18 cellular contexts compared by ENCODE assay signal in the genomic region with DNA sequence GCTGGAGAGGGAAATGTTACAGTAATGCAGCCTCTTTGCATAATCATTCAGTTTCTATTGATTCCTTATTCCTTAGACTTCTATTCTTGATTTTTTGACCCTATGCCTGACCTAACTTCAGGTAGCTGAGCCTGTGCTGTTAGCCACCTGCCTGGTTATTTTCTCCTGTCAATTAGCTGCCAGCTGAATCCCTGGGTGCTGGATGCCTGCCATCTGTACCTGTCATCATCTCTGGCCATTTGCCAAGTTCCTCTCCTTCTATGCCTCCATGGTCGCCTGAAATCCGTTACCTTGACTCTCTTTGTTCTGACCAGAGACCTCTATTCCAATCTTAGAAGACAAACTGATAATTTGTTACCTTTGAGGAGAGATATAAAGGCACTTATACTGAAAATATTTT.
DNase-seq lines count a peak whose midpoint lies in the region; FAIRE-seq lines count a peak whose summit lies in the region.
"Had no signal": no experiment of that assay in that cellular context is flagged by ENCODE, and none has a peak within 500 bp of the region (broad histone marks: within the 10 kb centered on the region; RNA-seq: fewer than 3 reads in every experiment).

No MANE protein-coding gene starts in this region.

- no peak for FAIRE-seq in small intestine (lab: Jason Lieb, UNC)
- FAIRE-seq: G401.6 had no signal

- no peaks in the 10 kb centered on the region for H3K9me3 ChIP-seq in small intestine (ENCODE audit: control insufficient read depth, low read depth)
- H3K9me3 ChIP-seq: psoas muscle had no signal

- H3K27ac ChIP-seq in small intestine (ENCODE audit: low read depth in 1 of 2, low read length in 1 of 2), result no peak overlapping the region
- H3K27ac ChIP-seq: PC-9, psoas muscle, tibial nerve had no signal

- WGBS in small intestine, 3 donors, result 14 to 53% (median 26%) methylated on average over 2 of the region's 2 CpGs

- H3K36me3 ChIP-seq in small intestine (ENCODE audit: control insufficient read depth in 2 of 2, insufficient read depth in 2 of 2, low read length in 2 of 2), result no peaks in the 10 kb centered on the region
- H3K36me3 ChIP-seq: tibial nerve had no signal

- no peaks in the 10 kb centered on the region for H3K4me1 ChIP-seq in small intestine (ENCODE audit: control insufficient read depth in 2 of 2, insufficient read depth in 1 of 2, low read depth in 1 of 2, low read length in 1 of 2)
- H3K4me1 ChIP-seq: psoas muscle, tibial nerve had no signal

- H3K27me3 ChIP-seq in small intestine (ENCODE audit: control insufficient read depth in 2 of 2, insufficient read depth in 2 of 2, low read length in 2 of 2), result no peaks in the 10 kb centered on the region
- H3K27me3 ChIP-seq: tibial nerve had no signal

- no peak overlapping the region for H3K4me3 ChIP-seq in small intestine (ENCODE audit: low read depth in 1 of 2, low read length in 2 of 2)
- H3K4me3 ChIP-seq: PC-9, psoas muscle, tibial nerve had no signal

- DNase-seq in HT-29 (ENCODE audit: low spot score), result peak; percentile 36
- DNase-seq in NCI-H146 (lab: John Stamatoyannopoulos, UW), result peak; percentile 90
- DNase-seq in NCI-H510A treated with DMSO at 0.1 percent for 48 hours (lab: John Stamatoyannopoulos, UW), result peak; percentile 80
- DNase-seq in cerebellar cortex (ENCODE audit: low spot score), result peak; percentile 2
- DNase-seq in NCI-H226, result no peak
- no peak for DNase-seq in activated T-cell treated with anti-CD3 and anti-CD28 coated beads, Interleukin-2, amount 50 U/mL, for 1 hour
- DNase-seq in small intestine, result no peak
- DNase-seq: activated CD4-positive, CD25-positive, alpha-beta regulatory T cell; activated CD8-positive, alpha-beta T cell treated with anti-CD3 and anti-CD28 coated beads for 36 hours; activated T-cell treated with anti-CD3 and anti-CD28 coated beads, Interleukin-2, amount 50 U/mL, for 4 hours; effector memory CD4-positive, alpha-beta T cell; midbrain; NCI-H526; nephron progenitor cell; PC-9; psoas muscle had no signal

Comparison
In these comparisons a context has a peak if more than half of its experiments do, and no peak if none do; other contexts are left out.
1. DNase-seq: peak in HT-29 (single experiment), NCI-H146 (single experiment), NCI-H510A treated with DMSO at 0.1 percent for 48 hours (single experiment) and cerebellar cortex (single experiment); none in NCI-H226 (single experiment), activated T-cell treated with anti-CD3 and anti-CD28 coated beads, Interleukin-2, amount 50 U/mL, for 1 hour (single experiment) and small intestine (single experiment).